ENCODE assay signal across 9 cellular contexts in the genomic region with DNA sequence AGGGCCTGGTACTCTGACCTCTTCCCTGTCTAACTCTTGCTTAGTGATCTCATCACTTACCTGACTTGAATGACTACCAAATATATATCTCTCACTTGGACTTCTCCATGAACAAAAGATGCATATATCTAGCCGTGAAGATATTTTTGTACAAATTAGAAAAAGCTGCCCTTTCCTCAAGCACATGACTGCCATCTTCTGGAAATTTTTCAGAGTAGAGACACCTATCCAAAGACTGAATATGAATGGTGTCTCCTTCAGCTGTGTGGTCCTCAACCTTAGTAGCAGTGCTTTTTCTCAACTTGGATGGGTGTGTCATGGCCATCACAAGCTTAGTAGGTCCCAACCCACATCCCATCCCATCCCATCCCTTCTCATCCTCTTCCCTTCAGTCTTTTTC.
DNase-seq lines count a peak whose midpoint lies in the region; ATAC-seq, FAIRE-seq and TF ChIP-seq lines count a peak whose summit lies in the region.
"Had no signal": no experiment of that assay in that cellular context is flagged by ENCODE, and none has a peak within 500 bp of the region (broad histone marks: within the 10 kb centered on the region; RNA-seq: fewer than 3 reads in every experiment).

No MANE protein-coding gene starts in this region.

- H3K9me3 Mint-ChIP-seq in astrocyte (ENCODE audit: unreplicated experiment), result no peaks in the 10 kb centered on the region

- peak; percentile 35 for TF ChIP-seq CTCF in astrocyte (IDR thresholded peaks at IDR 0.05; ENCODE audit: insufficient read depth, low read depth, low read length)

- H4K20me1 ChIP-seq in astrocyte (ENCODE audit: insufficient read depth, low read length), result no peaks in the 10 kb centered on the region

- no peak overlapping the region for H3K27ac ChIP-seq in astrocyte (ENCODE audit: low read depth, low read length)

- H3K4me1 ChIP-seq in astrocyte (ENCODE audit: insufficient read depth, low read length), result no peaks in the 10 kb centered on the region

- no peak overlapping the region for H3K9ac ChIP-seq in astrocyte (ENCODE audit: low read length)

- DNase-seq in COLO829 (ENCODE audit: low spot score) (peak; percentile 42), HT1080 (ENCODE audit: low read depth) (peak; percentile 48), astrocyte (ENCODE audit: low read depth) (no peak), lung microvascular endothelial cell (ENCODE audit: low read depth in 2 of 2) (peak; percentile 47 to 48), NCI-H2081 (lab: John Stamatoyannopoulos, UW) (no peak)
- DNase-seq: NCI-H1105 had no signal

- H3K4me3 ChIP-seq in astrocyte (ENCODE audit: insufficient read depth, low read depth, low read length), result no peak overlapping the region

- H2AFZ ChIP-seq in astrocyte (ENCODE audit: low read depth, low read length), result no peak overlapping the region

- H3K36me3 Mint-ChIP-seq in astrocyte (ENCODE audit: low read depth, unreplicated experiment), result no peaks in the 10 kb centered on the region

- no peak overlapping the region for H3K4me3 Mint-ChIP-seq in astrocyte (ENCODE audit: unreplicated experiment)

- no peaks in the 10 kb centered on the region for H3K4me1 Mint-ChIP-seq in astrocyte (ENCODE audit: low read depth, unreplicated experiment)

- FAIRE-seq in astrocyte (lab: Jason Lieb, UNC), result peak; percentile 54

- no peak for ATAC-seq in HG02759 (IDR thresholded peaks at IDR 0.05; ENCODE audit: unreplicated experiment)
- no peak for ATAC-seq in GM18511 (IDR thresholded peaks at IDR 0.05; ENCODE audit: unreplicated experiment)
- no peak for ATAC-seq in HG03565 (IDR thresholded peaks at IDR 0.05; ENCODE audit: unreplicated experiment)

- no peak overlapping the region for H3K4me2 ChIP-seq in astrocyte (ENCODE audit: low read length)

- no peak overlapping the region for H3K27ac Mint-ChIP-seq in astrocyte (ENCODE audit: unreplicated experiment)

- H3K9me3 ChIP-seq in astrocyte (ENCODE audit: insufficient read depth, low read depth, low read length), result no peaks in the 10 kb centered on the region

- H3K36me3 ChIP-seq in astrocyte (ENCODE audit: insufficient read depth, low read length), result no peaks in the 10 kb centered on the region

- peaks cover 2% of the 10 kb centered on the region for H3K27me3 Mint-ChIP-seq in astrocyte (ENCODE audit: low read depth, unreplicated experiment)

- no peaks in the 10 kb centered on the region for H3K79me2 ChIP-seq in astrocyte (ENCODE audit: insufficient read depth, low read length)

- no peaks in the 10 kb centered on the region for H3K27me3 ChIP-seq in astrocyte (ENCODE audit: insufficient read depth, low read length)

Comparison
In these comparisons a context has a peak if more than half of its experiments do, and no peak if none do; other contexts are left out.
1. DNase-seq: peak in COLO829 (single experiment), HT1080 (single experiment) and lung microvascular endothelial cell (2 of 2); none in astrocyte (single experiment) and NCI-H2081 (0 of 2).